8 cellular contexts compared by ENCODE assay signal in genomic region chr1:231040800-231041704, GRCh38. TPM values are rescaled to one million over a fixed set of nuclear protein-coding genes. Genes with fewer than 3 reads are reported as not detected.
DNase-seq lines count a peak whose midpoint lies in the region; ATAC-seq, FAIRE-seq and TF ChIP-seq lines count a peak whose summit lies in the region.

No MANE protein-coding gene starts in this region.

- DNase-seq in D721Med (ENCODE audit: insufficient read length, low spot score): peak; percentile 60
- DNase-seq in erythroblast (lab: John Stamatoyannopoulos, UW): peak; percentile 54 to 71
- DNase-seq in neuronal stem cell (ENCODE audit: low spot score): no peak
- no peak for DNase-seq in midbrain (lab: John Stamatoyannopoulos, UW)
- DNase-seq in NCI-H187 (lab: John Stamatoyannopoulos, UW): no peak

- H3K14ac ChIP-seq in neuronal stem cell (ENCODE audit: low read length): no peak overlapping the region

- peak; percentile 97 for FAIRE-seq in D721Med (lab: Jason Lieb, UNC)

- no peak overlapping the region for H3K27ac Mint-ChIP-seq in T-helper 1 cell treated with Interleukin-12 subunit alpha and Interleukin-12 subunit beta and Interleukin-4 antibody, amounts not matched to agents 30 μg/mL and 1 μg/mL, for 36 hours

- peak overlapping the region; percentile 98 for H3K23ac ChIP-seq in neuronal stem cell (ENCODE audit: low read depth, low read length, poor library complexity)

- no peak overlapping the region for H3K4ac ChIP-seq in neuronal stem cell (ENCODE audit: low read length)

- peak; percentile 51 for TF ChIP-seq POLR2A in erythroblast (IDR thresholded peaks at IDR 0.05; ENCODE audit: low read length)

- H3K4me1 Mint-ChIP-seq in T-helper 1 cell treated with Interleukin-12 subunit alpha and Interleukin-12 subunit beta and Interleukin-4 antibody, amounts not matched to agents 30 μg/mL and 1 μg/mL, for 36 hours (ENCODE audit: low read depth): peaks cover 33% of the 10 kb centered on the region

- peak overlapping the region; percentile 97 for H2AFZ ChIP-seq in neuronal stem cell (ENCODE audit: low read length)

- H3K27me3 Mint-ChIP-seq in T-helper 1 cell treated with Interleukin-12 subunit alpha and Interleukin-12 subunit beta and Interleukin-4 antibody, amounts not matched to agents 30 μg/mL and 1 μg/mL, for 36 hours (ENCODE audit: low read depth): peaks cover 42% of the 10 kb centered on the region

- peak overlapping the region in 1 of 2 donors; percentile 89 for H3K4me3 ChIP-seq in neuronal stem cell (ENCODE audit: low read length in 2 of 2)

- peak overlapping the region; percentile 77 for H2BK12ac ChIP-seq in neuronal stem cell (ENCODE audit: low read length)

- ATAC-seq in GM19035 (IDR thresholded peaks at IDR 0.05; ENCODE audit: unreplicated experiment): no peak
- ATAC-seq in GM21576 (IDR thresholded peaks at IDR 0.05; ENCODE audit: unreplicated experiment): no peak

- no peak overlapping the region for H2BK5ac ChIP-seq in neuronal stem cell (ENCODE audit: low read length)

- H3K9ac ChIP-seq in neuronal stem cell (ENCODE audit: low read depth, low read length, poor library complexity): peak overlapping the region; percentile 79

- H2BK120ac ChIP-seq in neuronal stem cell (ENCODE audit: low read depth, low read length): peak overlapping the region; percentile 39

- no peak overlapping the region for H4K8ac ChIP-seq in neuronal stem cell (ENCODE audit: low read depth, low read length)

- peaks cover 5 to 40% (median 26%) of the 10 kb centered on the region in 3 experiments for H3K27me3 ChIP-seq in neuronal stem cell (ENCODE audit: control insufficient read depth in 3 of 3, insufficient read depth in 3 of 3, low read depth in 1 of 3, low read length in 3 of 3)

- H3K4me3 Mint-ChIP-seq in T-helper 1 cell treated with Interleukin-12 subunit alpha and Interleukin-12 subunit beta and Interleukin-4 antibody, amounts not matched to agents 30 μg/mL and 1 μg/mL, for 36 hours: peak overlapping the region; percentile 78

- H2BK15ac ChIP-seq in neuronal stem cell (ENCODE audit: low read length): no peak overlapping the region

- no peaks in the 10 kb centered on the region for H3K36me3 ChIP-seq in neuronal stem cell (replicated peaks in 1 of 2; ENCODE audit: control insufficient read depth in 2 of 2, insufficient read depth in 2 of 2, low read length in 2 of 2)

- peaks cover 10% of the 10 kb centered on the region for H3K9me3 Mint-ChIP-seq in T-helper 1 cell treated with Interleukin-12 subunit alpha and Interleukin-12 subunit beta and Interleukin-4 antibody, amounts not matched to agents 30 μg/mL and 1 μg/mL, for 36 hours

- H3K27ac ChIP-seq in neuronal stem cell (replicated peaks; ENCODE audit: low read length): no peak overlapping the region

- H3K4me1 ChIP-seq in neuronal stem cell (ENCODE audit: control insufficient read depth in 2 of 2, insufficient read depth in 1 of 2, low read depth in 1 of 2, low read length in 2 of 2): peaks cover 5 to 7% of the 10 kb centered on the region in 2 donors

- H4K91ac ChIP-seq in neuronal stem cell (ENCODE audit: low read depth, low read length, poor library complexity): no peak overlapping the region

- peak overlapping the region; percentile 83 for H2AK5ac ChIP-seq in neuronal stem cell (ENCODE audit: low read depth, low read length)

- H3K79me1 ChIP-seq in neuronal stem cell (ENCODE audit: low read depth, low read length): no peaks in the 10 kb centered on the region

- WGBS in neuronal stem cell (ENCODE audit: extremely low coverage in 2 of 2, insufficient read length in 2 of 2, insufficient replicate concordance in 1 of 2), 2 donors: no CpG with 5 or more reads among the region's 37 CpGs

- TF ChIP-seq CTCF in D721Med (IDR thresholded peaks at IDR 0.05; ENCODE audit: insufficient read depth, missing control alignments): no peak

- H3K36me3 Mint-ChIP-seq in T-helper 1 cell treated with Interleukin-12 subunit alpha and Interleukin-12 subunit beta and Interleukin-4 antibody, amounts not matched to agents 30 μg/mL and 1 μg/mL, for 36 hours (ENCODE audit: low read depth): peaks cover 12% of the 10 kb centered on the region

- H3K9me3 ChIP-seq in neuronal stem cell (replicated peaks in 1 of 2; ENCODE audit: control insufficient read depth in 2 of 2, insufficient read depth in 1 of 2, low read depth in 1 of 2, low read length in 2 of 2): peaks cover 2 to 7% of the 10 kb centered on the region in 2 donors

- H3K4me2 ChIP-seq in neuronal stem cell (ENCODE audit: insufficient read depth, low read length, poor library complexity, severe bottlenecking): peak overlapping the region; percentile 97

- H3K18ac ChIP-seq in neuronal stem cell (ENCODE audit: low read length): peak overlapping the region; percentile 94

RNA-seq across cellular contexts. Expression of gene FAM89A, which starts 1.0 kb away (rescaled TPM):
- 8.5 TPM for polyA plus RNA-seq in neuronal stem cell (2013, experiment 1 of 2)
- 7.9 TPM for polyA plus RNA-seq in neuronal stem cell (2013, experiment 2 of 2)

Comparison
In these comparisons a context has a peak if more than half of its experiments do, and no peak if none do; other contexts are left out.
1. DNase-seq: peak in D721Med (single experiment) and erythroblast (2 of 2); none in neuronal stem cell (single experiment), midbrain (single experiment) and NCI-H187 (0 of 2).